1 cellular context compared by ENCODE assay signal in genomic region chr20:462199-462991, GRCh38.
TF ChIP-seq lines count a peak whose summit lies in the region.

TSS of gene TBC1D20 (minus strand) at chr20:462533. CDS start at chr20:462405, 128 bp downstream.

TF ChIP-seq in HepG2, 621 proteins besides CTCF, POLR2A, EP300 and RAD21 (continued from another document):
- TF ChIP-seq ZNF639 (CRISPR knock-in tag; conservative IDR thresholded peaks at IDR 0.05) = peak; percentile 79
- peak; percentile 76 for TF ChIP-seq ARNT2 (CRISPR knock-in tag; IDR thresholded peaks at IDR 0.05; ENCODE audit: low read depth)
- peak; percentile 30 for TF ChIP-seq ZHX2 (IDR thresholded peaks at IDR 0.05; ENCODE audit: low read depth)
- TF ChIP-seq ZHX2 (CRISPR knock-in tag; IDR thresholded peaks at IDR 0.05; ENCODE audit: borderline replicate concordance) = peak; percentile 44; the same call in 1 of the 2 replicates
- TF ChIP-seq HOXA5 (CRISPR knock-in tag; IDR thresholded peaks at IDR 0.05) = no peak
- no peak for TF ChIP-seq ZNF17 (CRISPR knock-in tag; IDR thresholded peaks at IDR 0.05)
- TF ChIP-seq, protein P1, sequence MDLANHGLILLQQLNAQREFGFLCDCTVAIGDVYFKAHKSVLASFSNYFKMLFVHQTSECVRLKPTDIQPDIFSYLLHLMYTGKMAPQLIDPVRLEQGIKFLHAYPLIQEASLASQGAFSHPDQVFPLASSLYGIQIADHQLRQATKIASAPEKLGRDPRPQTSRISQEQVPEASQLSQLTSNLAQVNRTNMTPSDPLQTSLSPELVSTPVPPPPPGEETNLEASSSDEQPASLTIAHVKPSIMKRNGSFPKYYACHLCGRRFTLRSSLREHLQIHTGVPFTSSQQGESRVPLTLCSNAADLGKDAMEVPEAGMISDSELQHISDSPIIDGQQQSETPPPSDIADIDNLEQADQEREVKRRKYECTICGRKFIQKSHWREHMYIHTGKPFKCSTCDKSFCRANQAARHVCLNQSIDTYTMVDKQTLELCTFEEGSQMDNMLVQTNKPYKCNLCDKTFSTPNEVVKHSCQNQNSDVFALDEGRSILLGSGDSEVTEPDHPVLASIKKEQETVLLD (CRISPR knock-in tag; IDR thresholded peaks at IDR 0.05; ENCODE audit: low read depth) = peak; percentile 22; the same call in 1 of the 2 replicates
- TF ChIP-seq MYPOP (CRISPR knock-in tag; IDR thresholded peaks at IDR 0.05) = peak; percentile 97
- TF ChIP-seq ZNF772 (CRISPR knock-in tag; IDR thresholded peaks at IDR 0.05) = peak; percentile 23; the same call in 1 of the 2 replicates
- no peak for TF ChIP-seq TCF12 (IDR thresholded peaks at IDR 0.05)
- TF ChIP-seq TCF12 (CRISPR knock-in tag; IDR thresholded peaks at IDR 0.05) = no peak
- peak; percentile 67; the same call in 1 of the 2 replicates for TF ChIP-seq ZNF451 (CRISPR knock-in tag; IDR thresholded peaks at IDR 0.05)
- peak; percentile 68; the same call in 1 of the 2 replicates for TF ChIP-seq IRF2 (CRISPR knock-in tag; IDR thresholded peaks at IDR 0.05)
- TF ChIP-seq ZNF543 (CRISPR knock-in tag; IDR thresholded peaks at IDR 0.05) = 0 out of 2 replicates have a peak, but pooled peaks have one; percentile 2
- TF ChIP-seq FOXA1 (IDR thresholded peaks at IDR 0.05) = no peak
- peak; percentile 40; the same call in 1 of the 2 replicates for TF ChIP-seq FOXA1 (CRISPR knock-in tag; IDR thresholded peaks at IDR 0.05)
- peak; percentile 79; the same call in 1 of the 2 replicates for TF ChIP-seq ZSCAN20 (CRISPR knock-in tag; IDR thresholded peaks at IDR 0.05; ENCODE audit: borderline replicate concordance)
- TF ChIP-seq, protein P2, sequence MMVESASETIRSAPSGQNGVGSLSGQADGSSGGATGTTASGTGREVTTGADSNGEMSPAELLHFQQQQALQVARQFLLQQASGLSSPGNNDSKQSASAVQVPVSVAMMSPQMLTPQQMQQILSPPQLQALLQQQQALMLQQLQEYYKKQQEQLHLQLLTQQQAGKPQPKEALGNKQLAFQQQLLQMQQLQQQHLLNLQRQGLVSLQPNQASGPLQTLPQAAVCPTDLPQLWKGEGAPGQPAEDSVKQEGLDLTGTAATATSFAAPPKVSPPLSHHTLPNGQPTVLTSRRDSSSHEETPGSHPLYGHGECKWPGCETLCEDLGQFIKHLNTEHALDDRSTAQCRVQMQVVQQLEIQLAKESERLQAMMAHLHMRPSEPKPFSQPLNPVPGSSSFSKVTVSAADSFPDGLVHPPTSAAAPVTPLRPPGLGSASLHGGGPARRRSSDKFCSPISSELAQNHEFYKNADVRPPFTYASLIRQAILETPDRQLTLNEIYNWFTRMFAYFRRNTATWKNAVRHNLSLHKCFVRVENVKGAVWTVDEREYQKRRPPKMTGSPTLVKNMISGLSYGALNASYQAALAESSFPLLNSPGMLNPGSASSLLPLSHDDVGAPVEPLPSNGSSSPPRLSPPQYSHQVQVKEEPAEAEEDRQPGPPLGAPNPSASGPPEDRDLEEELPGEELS (CRISPR knock-in tag; IDR thresholded peaks at IDR 0.05) = peak; percentile 36; the same call in 1 of the 2 replicates
- TF ChIP-seq, protein P3, sequence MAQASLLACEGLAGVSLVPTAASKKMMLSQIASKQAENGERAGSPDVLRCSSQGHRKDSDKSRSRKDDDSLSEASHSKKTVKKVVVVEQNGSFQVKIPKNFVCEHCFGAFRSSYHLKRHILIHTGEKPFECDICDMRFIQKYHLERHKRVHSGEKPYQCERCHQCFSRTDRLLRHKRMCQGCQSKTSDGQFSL (CRISPR knock-in tag; IDR thresholded peaks at IDR 0.05) = 0 out of 2 replicates have a peak, but pooled peaks have one; percentile 62
- no peak for TF ChIP-seq U2AF2 (IDR thresholded peaks at IDR 0.05; ENCODE audit: low read depth, low read length)
- TF ChIP-seq, protein P4, sequence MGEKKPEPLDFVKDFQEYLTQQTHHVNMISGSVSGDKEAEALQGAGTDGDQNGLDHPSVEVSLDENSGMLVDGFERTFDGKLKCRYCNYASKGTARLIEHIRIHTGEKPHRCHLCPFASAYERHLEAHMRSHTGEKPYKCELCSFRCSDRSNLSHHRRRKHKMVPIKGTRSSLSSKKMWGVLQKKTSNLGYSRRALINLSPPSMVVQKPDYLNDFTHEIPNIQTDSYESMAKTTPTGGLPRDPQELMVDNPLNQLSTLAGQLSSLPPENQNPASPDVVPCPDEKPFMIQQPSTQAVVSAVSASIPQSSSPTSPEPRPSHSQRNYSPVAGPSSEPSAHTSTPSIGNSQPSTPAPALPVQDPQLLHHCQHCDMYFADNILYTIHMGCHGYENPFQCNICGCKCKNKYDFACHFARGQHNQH (CRISPR knock-in tag; IDR thresholded peaks at IDR 0.05) = peak; percentile 48; the same call in 1 of the 2 replicates
- peak; percentile 84 for TF ChIP-seq POLR2G (IDR thresholded peaks at IDR 0.05; ENCODE audit: low read depth, low read length)
